Comparison of ENCODE assay signal across 32 cellular contexts in genomic region chr2:190062617-190063016, GRCh38. TPM values are rescaled to one million over a fixed set of nuclear protein-coding genes. Genes with fewer than 3 reads are reported as not detected.
A peak's percentile ranks its signal among the peaks of the same experiment; 100 is the strongest.
DNase-seq lines count a peak whose midpoint lies in the region; FAIRE-seq and TF ChIP-seq lines count a peak whose summit lies in the region.
"Had no signal": no experiment of that assay in that cellular context is flagged by ENCODE, and none has a peak within 500 bp of the region (broad histone marks: within the 10 kb centered on the region; RNA-seq: fewer than 3 reads in every experiment).

MSTN (minus strand) TSS chr2:190062729; CDS start chr2:190062596, 133 bp downstream.

- TF ChIP-seq CTCF in astrocyte (IDR thresholded peaks at IDR 0.05; ENCODE audit: insufficient read depth, low read depth, low read length) (no peak), smooth muscle cell (IDR thresholded peaks at IDR 0.05; ENCODE audit: borderline replicate concordance, insufficient read depth, poor library complexity, severe bottlenecking) (no peak)

- H3K9ac ChIP-seq in astrocyte (ENCODE audit: low read length) (no peak within 1 kb of the TSS), smooth muscle cell (ENCODE audit: low read depth) (no peak within 1 kb of the TSS)

- no peaks in the 10 kb centered on the region for H3K4me1 ChIP-seq in astrocyte (ENCODE audit: insufficient read depth, low read length)
- no peaks in the 10 kb centered on the region for H3K4me1 ChIP-seq in smooth muscle cell (ENCODE audit: low read depth)
- H3K4me1 ChIP-seq in CD4-positive, alpha-beta memory T cell (ENCODE audit: insufficient read depth, low read length), result no peaks in the 10 kb centered on the region
- H3K4me1 ChIP-seq: pancreas, Peyer's patch, right atrium auricular region, suprapubic skin had no signal

- no peaks in the 10 kb centered on the region for H3F3A ChIP-seq in smooth muscle cell (ENCODE audit: low read depth)

- H4K20me1 ChIP-seq in astrocyte (ENCODE audit: insufficient read depth, low read length) (no peaks in the 10 kb centered on the region), smooth muscle cell (ENCODE audit: low read depth) (no peaks in the 10 kb centered on the region)

- H2AFZ ChIP-seq in astrocyte (ENCODE audit: low read depth, low read length) (peak within 1 kb of the TSS; percentile 6), smooth muscle cell (ENCODE audit: low read depth) (peak within 1 kb of the TSS; percentile 32)

- no peak for FAIRE-seq in astrocyte (lab: Jason Lieb, UNC)
- FAIRE-seq: endothelial cell of umbilical vein, keratinocyte had no signal

- POLR2A ChIA-PET in CD4-positive, alpha-beta memory T cell (lab: Charles Lee; ENCODE audit: partially characterized antibody), result no interaction called here

- H3K4me3 ChIP-seq in astrocyte (ENCODE audit: insufficient read depth, low read depth, low read length), result no peak within 1 kb of the TSS
- H3K4me3 ChIP-seq in smooth muscle cell, result no peak within 1 kb of the TSS
- no peak within 1 kb of the TSS for H3K4me3 ChIP-seq in CD4-positive, alpha-beta memory T cell (ENCODE audit: low read length in 2 of 2)
- H3K4me3 ChIP-seq: pancreas, Peyer's patch, right atrium auricular region, suprapubic skin had no signal

- intact Hi-C loops in CD4-positive, alpha-beta memory T cell (cut with micrococcal nuclease), result no loop called here

- peak within 1 kb of the TSS; percentile 35 for H3K4me2 ChIP-seq in astrocyte (ENCODE audit: low read length)
- no peak within 1 kb of the TSS for H3K4me2 ChIP-seq in smooth muscle cell

- H3K79me2 ChIP-seq in astrocyte (ENCODE audit: insufficient read depth, low read length), result no peaks in the 10 kb centered on the region
- H3K79me2 ChIP-seq in smooth muscle cell (ENCODE audit: low read depth), result no peaks in the 10 kb centered on the region

- H3K27ac ChIP-seq in astrocyte (ENCODE audit: low read depth, low read length) (no peak within 1 kb of the TSS), smooth muscle cell (ENCODE audit: low read depth) (no peak within 1 kb of the TSS), caudate nucleus (ENCODE audit: low read depth, low read length) (no peak within 1 kb of the TSS)
- no peak within 1 kb of the TSS for H3K27ac ChIP-seq in CD4-positive, alpha-beta memory T cell (ENCODE audit: low read depth, low read length)
- H3K27ac ChIP-seq: C4-2B, HL-60, pancreas, Peyer's patch, right atrium auricular region, suprapubic skin had no signal

- H3K27me3 ChIP-seq in astrocyte (ENCODE audit: insufficient read depth, low read length) (no peaks in the 10 kb centered on the region), smooth muscle cell (ENCODE audit: low read depth) (no peaks in the 10 kb centered on the region)
- peaks cover 5% of the 10 kb centered on the region for H3K27me3 ChIP-seq in CD4-positive, alpha-beta memory T cell (ENCODE audit: insufficient read depth, low read length)
- H3K27me3 ChIP-seq: pancreas, Peyer's patch, right atrium auricular region, suprapubic skin had no signal

- H3K27ac Mint-ChIP-seq in astrocyte (ENCODE audit: unreplicated experiment), result no peak within 1 kb of the TSS
- H3K27ac Mint-ChIP-seq in CD4-positive, alpha-beta memory T cell, result no peak within 1 kb of the TSS
- H3K27ac Mint-ChIP-seq: activated naive CD8-positive, alpha-beta T cell treated with anti-CD3 and anti-CD28 coated beads for 36 hours; natural killer cell treated with Interleukin-12 subunit alpha and Interleukin-12 subunit beta and Interleukin-15 and Interleukin-18, amount 100 ng/mL, for 72 hours; stimulated activated effector memory CD8-positive, alpha-beta T cell treated with anti-CD3 and anti-CD28 coated beads, Interleukin-12 subunit alpha, Interleukin-12 subunit beta, amount 100 ng/mL, for 72 hours; T-helper 17 cell had no signal

- H3K4me1 Mint-ChIP-seq in astrocyte (ENCODE audit: low read depth, unreplicated experiment), result no peaks in the 10 kb centered on the region
- H3K4me1 Mint-ChIP-seq in CD4-positive, alpha-beta memory T cell, result no peaks in the 10 kb centered on the region
- H3K4me1 Mint-ChIP-seq: activated naive CD8-positive, alpha-beta T cell treated with anti-CD3 and anti-CD28 coated beads for 36 hours; central memory CD8-positive, alpha-beta T cell; stimulated activated effector memory CD8-positive, alpha-beta T cell treated with anti-CD3 and anti-CD28 coated beads, Interleukin-12 subunit alpha, Interleukin-12 subunit beta, amount 100 ng/mL, for 72 hours; T-helper 17 cell had no signal

- H3K36me3 Mint-ChIP-seq in astrocyte (ENCODE audit: low read depth, unreplicated experiment), result no peaks in the 10 kb centered on the region
- H3K36me3 Mint-ChIP-seq in CD4-positive, alpha-beta memory T cell, result no peaks in the 10 kb centered on the region
- H3K36me3 Mint-ChIP-seq: activated naive CD8-positive, alpha-beta T cell treated with anti-CD3 and anti-CD28 coated beads for 36 hours; natural killer cell treated with Interleukin-12 subunit alpha and Interleukin-12 subunit beta and Interleukin-15 and Interleukin-18, amount 100 ng/mL, for 72 hours; stimulated activated effector memory CD8-positive, alpha-beta T cell treated with anti-CD3 and anti-CD28 coated beads, Interleukin-12 subunit alpha, Interleukin-12 subunit beta, amount 100 ng/mL, for 72 hours had no signal

- DNase-seq in LHCN-M2 (ENCODE audit: low read depth) (peak; percentile 42), astrocyte (ENCODE audit: low read depth) (no peak), myocyte (ENCODE audit: low read depth) (peak; percentile 73), smooth muscle cell (lab: John Stamatoyannopoulos, UW; ENCODE audit: unreplicated experiment) (no peak), superior temporal gyrus (ENCODE audit: extremely low spot score) (no peak), caudate nucleus (lab: John Stamatoyannopoulos, UW) (no peak)
- DNase-seq in CD4-positive, alpha-beta memory T cell, result no peak
- no peak for DNase-seq in activated CD4-positive, CD25-positive, alpha-beta regulatory T cell treated with anti-CD3 and anti-CD28 coated beads, Interleukin-2, amount 50 U/mL, for 72 hours
- DNase-seq: activated CD4-positive, alpha-beta T cell treated with anti-CD3 and anti-CD28 coated beads for 4 hours; activated effector memory CD4-positive, alpha-beta T cell treated with Interleukin-2 at 50 U/mL for 16 hours; activated naive CD8-positive, alpha-beta T cell treated with anti-CD3 and anti-CD28 coated beads for 36 hours; activated T-cell treated with anti-CD3 and anti-CD28 coated beads for 4 hours; aorta; DMS79; GDM1; glutamatergic neuron; Karpas-422; NCI-H1694; NCI-H526; pancreas; Peyer's patch; stimulated activated CD4-positive, alpha-beta T cell treated with anti-CD3 and anti-CD28 coated beads, Interleukin-4, amount 100 ng/mL, for 24 hours; T-helper 17 cell had no signal

- H3K4me3 Mint-ChIP-seq in astrocyte (ENCODE audit: unreplicated experiment), result no peak within 1 kb of the TSS
- H3K4me3 Mint-ChIP-seq in CD4-positive, alpha-beta memory T cell, result no peak within 1 kb of the TSS
- H3K4me3 Mint-ChIP-seq: activated naive CD8-positive, alpha-beta T cell treated with anti-CD3 and anti-CD28 coated beads for 36 hours; central memory CD8-positive, alpha-beta T cell; natural killer cell treated with Interleukin-12 subunit alpha and Interleukin-12 subunit beta and Interleukin-15 and Interleukin-18, amount 100 ng/mL, for 72 hours; stimulated activated effector memory CD8-positive, alpha-beta T cell treated with anti-CD3 and anti-CD28 coated beads, Interleukin-12 subunit alpha, Interleukin-12 subunit beta, amount 100 ng/mL, for 72 hours; T-helper 17 cell had no signal

- 87% methylated on average over 2 of the region's 2 CpGs for WGBS in smooth muscle cell (ENCODE audit: low lambda C conversion rate)

- H3K36me3 ChIP-seq in astrocyte (ENCODE audit: insufficient read depth, low read length), result no peaks in the 10 kb centered on the region
- H3K36me3 ChIP-seq in smooth muscle cell (ENCODE audit: low read depth), result no peaks in the 10 kb centered on the region
- H3K36me3 ChIP-seq in CD4-positive, alpha-beta memory T cell (ENCODE audit: insufficient read depth, low read length), result no peaks in the 10 kb centered on the region
- H3K36me3 ChIP-seq: pancreas, Peyer's patch, right atrium auricular region, suprapubic skin had no signal

- CTCF ChIA-PET in CD4-positive, alpha-beta memory T cell (lab: Charles Lee; ENCODE audit: partially characterized antibody), result no interaction called here

- no peaks in the 10 kb centered on the region for H3K27me3 Mint-ChIP-seq in astrocyte (ENCODE audit: low read depth, unreplicated experiment)
- H3K27me3 Mint-ChIP-seq in CD4-positive, alpha-beta memory T cell, result peaks cover 0 to 1% of the 10 kb centered on the region in 2 donors
- H3K27me3 Mint-ChIP-seq: activated naive CD8-positive, alpha-beta T cell treated with anti-CD3 and anti-CD28 coated beads for 36 hours; central memory CD8-positive, alpha-beta T cell; T-helper 17 cell had no signal

- no peaks in the 10 kb centered on the region for H3K9me3 Mint-ChIP-seq in astrocyte (ENCODE audit: unreplicated experiment)
- H3K9me3 Mint-ChIP-seq in CD4-positive, alpha-beta memory T cell, result no peaks in the 10 kb centered on the region
- H3K9me3 Mint-ChIP-seq: activated naive CD8-positive, alpha-beta T cell treated with anti-CD3 and anti-CD28 coated beads for 36 hours; central memory CD8-positive, alpha-beta T cell; natural killer cell treated with Interleukin-12 subunit alpha and Interleukin-12 subunit beta and Interleukin-15 and Interleukin-18, amount 100 ng/mL, for 72 hours; stimulated activated effector memory CD8-positive, alpha-beta T cell treated with anti-CD3 and anti-CD28 coated beads, Interleukin-12 subunit alpha, Interleukin-12 subunit beta, amount 100 ng/mL, for 72 hours had no signal

- no peaks in the 10 kb centered on the region for H3K9me3 ChIP-seq in astrocyte (ENCODE audit: insufficient read depth, low read depth, low read length)
- no peaks in the 10 kb centered on the region for H3K9me3 ChIP-seq in smooth muscle cell (replicated peaks; ENCODE audit: low read depth)
- no peaks in the 10 kb centered on the region for H3K9me3 ChIP-seq in CD4-positive, alpha-beta memory T cell (ENCODE audit: control insufficient read depth in 1 of 2, low read length in 2 of 2)
- H3K9me3 ChIP-seq: pancreas, Peyer's patch, right atrium auricular region, suprapubic skin had no signal

RNA-seq across cellular contexts. Expression of gene MSTN, which starts in this region (rescaled TPM):
- total RNA-seq in LHCN-M2 (2014; rRNA removed) (6.8 and 11.0 TPM in 2 replicates), astrocyte (not detected in 2 replicates), myocyte (27.5 and 34.2 TPM in 2 replicates), smooth muscle cell (0.09 TPM in 1 of 2 replicates, not detected in the other)
- polyA plus RNA-seq in LHCN-M2 (2012), result 30.8 TPM
- 12.9 TPM for polyA plus RNA-seq in myocyte (2012)
- not detected in 2 replicates for polyA plus RNA-seq in smooth muscle cell
- total RNA-seq in CD4-positive, alpha-beta memory T cell, result not detected
- polyA plus RNA-seq in CD4-positive, alpha-beta memory T cell, result not detected
- total RNA-seq: activated naive CD8-positive, alpha-beta T cell treated with anti-CD3 and anti-CD28 coated beads for 36 hours; endothelial cell of umbilical vein; natural killer cell treated with Interleukin-12 subunit alpha and Interleukin-12 subunit beta and Interleukin-15 and Interleukin-18, amount 100 ng/mL, for 72 hours had no signal
- polyA plus RNA-seq: keratinocyte had no signal

Comparison
In these comparisons a context has a peak if more than half of its experiments do, and no peak if none do; other contexts are left out.
1. DNase-seq: peak in LHCN-M2 (single experiment) and myocyte (single experiment); none in astrocyte (single experiment), smooth muscle cell (single experiment), CD4-positive, alpha-beta memory T cell (0 of 5), superior temporal gyrus (single experiment), caudate nucleus (0 of 61) and activated CD4-positive, CD25-positive, alpha-beta regulatory T cell treated with anti-CD3 and anti-CD28 coated beads, Interleukin-2, amount 50 U/mL, for 72 hours (single experiment).